ENCODE assay signal across 25 cellular contexts in the genomic region with DNA sequence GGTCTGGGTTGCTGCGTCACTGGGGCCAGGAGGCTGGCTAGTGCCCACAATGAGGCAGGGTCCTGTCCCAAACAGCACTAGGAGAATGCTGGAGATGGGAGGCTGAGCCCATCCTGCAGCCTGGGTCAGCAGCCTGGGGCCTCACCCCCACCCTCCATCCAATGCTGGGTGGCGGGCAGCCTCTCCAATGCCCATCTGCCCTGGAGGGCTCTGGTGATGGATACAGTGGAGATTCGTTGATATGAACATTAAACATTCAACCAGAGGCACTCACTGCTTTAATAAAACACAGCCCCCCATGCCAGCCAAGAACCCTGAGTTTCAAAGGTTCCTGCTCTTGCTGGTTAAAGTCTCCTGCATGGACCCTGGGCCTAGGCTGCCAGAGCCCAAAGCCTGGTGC.
"Had no signal": no experiment of that assay in that cellular context is flagged by ENCODE, and none has a peak within 500 bp of the region (broad histone marks: within the 10 kb centered on the region; RNA-seq: fewer than 3 reads in every experiment).

No MANE protein-coding gene starts in this region.

- H3K4me3 ChIP-seq: adrenal gland, body of pancreas, esophagus squamous epithelium, gastroesophageal sphincter had no signal

- H3K36me3 ChIP-seq: adrenal gland, esophagus squamous epithelium, gastroesophageal sphincter, WERI-Rb-1 had no signal

- H3K27me3 ChIP-seq: adrenal gland, body of pancreas had no signal

- H3K27ac ChIP-seq: adrenal gland, body of pancreas, epithelial cell of prostate, esophagus squamous epithelium, gastroesophageal sphincter, WERI-Rb-1 had no signal

- H3K4me1 ChIP-seq: adrenal gland had no signal

- H3K9me3 ChIP-seq: adrenal gland, body of pancreas, esophagus squamous epithelium, gastroesophageal sphincter had no signal

- DNase-seq: activated B cell treated with CpG ODN at 0.5 μM for 24 hours; activated CD4-positive, alpha-beta T cell treated with anti-CD3 and anti-CD28 coated beads for 48 hours; activated CD4-positive, alpha-beta T cell treated with anti-CD3 and anti-CD28 coated beads, Interleukin-2, amount 50 U/mL, for 1 hour; activated CD4-positive, alpha-beta T cell treated with anti-CD3 and anti-CD28 coated beads, Interleukin-2, amount 50 U/mL, for 48 hours; activated CD8-positive, alpha-beta memory T cell treated with anti-CD3 and anti-CD28 coated beads for 24 hours; activated CD8-positive, alpha-beta T cell treated with anti-CD3 and anti-CD28 coated beads for 36 hours; activated effector memory CD4-positive, alpha-beta T cell treated with anti-CD3 and anti-CD28 coated beads, Interleukin-2, amount 50 U/mL, for 16 hours; activated naive CD4-positive, alpha-beta T cell treated with anti-CD3 and anti-CD28 coated beads for 36 hours; activated naive CD8-positive, alpha-beta T cell treated with anti-CD3 and anti-CD28 coated beads for 36 hours; activated naive CD8-positive, alpha-beta T cell treated with anti-CD3 and anti-CD28 coated beads, Interleukin-2, amount 50 U/mL, for 24 hours; activated T-cell treated with anti-CD3 and anti-CD28 coated beads, Interleukin-2, amount 50 U/mL, for 4 hours; adrenal gland; amygdala; body of pancreas; caudate nucleus; cortex of kidney; dermis blood vessel endothelial cell; effector CD8-positive, alpha-beta T cell; esophagus squamous epithelium; foreskin melanocyte; T-helper 17 cell; T1000; WERI-Rb-1 had no signal
